In the genomic region with DNA sequence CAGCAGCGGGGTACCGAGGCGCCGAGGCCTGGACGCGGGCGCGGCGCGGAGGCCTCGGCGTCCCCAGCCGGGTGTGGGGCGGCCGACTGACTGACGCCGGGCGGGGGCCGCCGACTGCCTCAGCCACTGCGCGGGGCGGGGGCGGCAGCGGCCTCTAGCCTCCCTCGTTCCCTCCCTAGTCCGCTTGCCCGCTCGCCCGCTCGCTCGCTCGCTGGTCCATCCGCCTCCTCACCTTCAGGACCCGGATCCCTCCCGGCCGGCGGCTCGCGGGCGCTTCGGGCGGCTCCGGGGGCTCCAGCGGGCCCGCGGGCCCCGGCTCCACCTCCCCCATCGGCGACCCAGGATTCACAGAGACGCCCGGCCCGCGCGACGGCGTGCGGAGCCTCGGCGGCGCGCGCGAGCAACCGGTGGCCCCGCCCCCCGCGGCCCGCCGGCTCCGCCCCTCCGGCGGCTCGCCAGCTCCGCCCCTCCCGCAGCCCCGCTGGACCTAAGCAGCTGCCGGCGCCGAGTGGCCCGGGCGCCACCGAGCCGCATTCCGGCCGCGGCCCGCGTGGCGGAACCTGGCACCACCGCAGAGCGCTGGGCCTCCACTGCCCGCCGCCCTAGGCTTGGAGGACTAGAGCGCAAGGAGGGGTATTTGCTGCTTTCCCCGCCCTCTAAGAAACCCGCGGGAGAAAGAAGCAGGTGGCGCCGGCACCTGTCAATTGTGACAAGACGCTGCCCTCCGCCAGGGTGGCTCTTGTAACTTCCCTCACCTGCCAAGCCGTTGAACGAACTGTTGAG, we compare ENCODE assay signal across 1 cellular context.
A peak's percentile ranks its signal among the peaks of the same experiment; 100 is the strongest.
TF ChIP-seq lines count a peak whose summit lies in the region.

No MANE protein-coding gene starts in this region.

TF ChIP-seq in HEK293, 187 proteins besides CTCF, POLR2A, EP300 and RAD21 (continued from another document):
- TF ChIP-seq ZNF223 (tag by site-specific recombination; IDR thresholded peaks at IDR 0.05) = peak; percentile 42; the same call in 1 of the 2 replicates
- TF ChIP-seq ZEB2 (tag by site-specific recombination; IDR thresholded peaks at IDR 0.05) = 0 out of 2 replicates have a peak, but pooled peaks have one; percentile 47
- peak; percentile 40; the same call in 1 of the 2 replicates for TF ChIP-seq ZNF660 (tag by site-specific recombination; IDR thresholded peaks at IDR 0.05)
- no peak for TF ChIP-seq BCL11A (tag by site-specific recombination; IDR thresholded peaks at IDR 0.05; ENCODE audit: low read depth)
- 0 out of 2 replicates have a peak, but pooled peaks have one; percentile 4 for TF ChIP-seq ZSCAN30 (tag by site-specific recombination; IDR thresholded peaks at IDR 0.05)
- TF ChIP-seq TCF7L2 (IDR thresholded peaks at IDR 0.05; ENCODE audit: borderline replicate concordance, low read depth, low read length) = no peak
- peak; percentile 45; the same call in 1 of the 2 replicates for TF ChIP-seq ZFHX2 (tag by site-specific recombination; conservative IDR thresholded peaks at IDR 0.05)
- no peak for TF ChIP-seq ZBTB7A (tag by site-specific recombination; IDR thresholded peaks at IDR 0.05; ENCODE audit: low read depth)
- TF ChIP-seq, protein P1, sequence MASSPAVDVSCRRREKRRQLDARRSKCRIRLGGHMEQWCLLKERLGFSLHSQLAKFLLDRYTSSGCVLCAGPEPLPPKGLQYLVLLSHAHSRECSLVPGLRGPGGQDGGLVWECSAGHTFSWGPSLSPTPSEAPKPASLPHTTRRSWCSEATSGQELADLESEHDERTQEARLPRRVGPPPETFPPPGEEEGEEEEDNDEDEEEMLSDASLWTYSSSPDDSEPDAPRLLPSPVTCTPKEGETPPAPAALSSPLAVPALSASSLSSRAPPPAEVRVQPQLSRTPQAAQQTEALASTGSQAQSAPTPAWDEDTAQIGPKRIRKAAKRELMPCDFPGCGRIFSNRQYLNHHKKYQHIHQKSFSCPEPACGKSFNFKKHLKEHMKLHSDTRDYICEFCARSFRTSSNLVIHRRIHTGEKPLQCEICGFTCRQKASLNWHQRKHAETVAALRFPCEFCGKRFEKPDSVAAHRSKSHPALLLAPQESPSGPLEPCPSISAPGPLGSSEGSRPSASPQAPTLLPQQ (tag by site-specific recombination; IDR thresholded peaks at IDR 0.05) = peak; percentile 8; the same call in 1 of the 2 replicates
- TF ChIP-seq, protein P2, sequence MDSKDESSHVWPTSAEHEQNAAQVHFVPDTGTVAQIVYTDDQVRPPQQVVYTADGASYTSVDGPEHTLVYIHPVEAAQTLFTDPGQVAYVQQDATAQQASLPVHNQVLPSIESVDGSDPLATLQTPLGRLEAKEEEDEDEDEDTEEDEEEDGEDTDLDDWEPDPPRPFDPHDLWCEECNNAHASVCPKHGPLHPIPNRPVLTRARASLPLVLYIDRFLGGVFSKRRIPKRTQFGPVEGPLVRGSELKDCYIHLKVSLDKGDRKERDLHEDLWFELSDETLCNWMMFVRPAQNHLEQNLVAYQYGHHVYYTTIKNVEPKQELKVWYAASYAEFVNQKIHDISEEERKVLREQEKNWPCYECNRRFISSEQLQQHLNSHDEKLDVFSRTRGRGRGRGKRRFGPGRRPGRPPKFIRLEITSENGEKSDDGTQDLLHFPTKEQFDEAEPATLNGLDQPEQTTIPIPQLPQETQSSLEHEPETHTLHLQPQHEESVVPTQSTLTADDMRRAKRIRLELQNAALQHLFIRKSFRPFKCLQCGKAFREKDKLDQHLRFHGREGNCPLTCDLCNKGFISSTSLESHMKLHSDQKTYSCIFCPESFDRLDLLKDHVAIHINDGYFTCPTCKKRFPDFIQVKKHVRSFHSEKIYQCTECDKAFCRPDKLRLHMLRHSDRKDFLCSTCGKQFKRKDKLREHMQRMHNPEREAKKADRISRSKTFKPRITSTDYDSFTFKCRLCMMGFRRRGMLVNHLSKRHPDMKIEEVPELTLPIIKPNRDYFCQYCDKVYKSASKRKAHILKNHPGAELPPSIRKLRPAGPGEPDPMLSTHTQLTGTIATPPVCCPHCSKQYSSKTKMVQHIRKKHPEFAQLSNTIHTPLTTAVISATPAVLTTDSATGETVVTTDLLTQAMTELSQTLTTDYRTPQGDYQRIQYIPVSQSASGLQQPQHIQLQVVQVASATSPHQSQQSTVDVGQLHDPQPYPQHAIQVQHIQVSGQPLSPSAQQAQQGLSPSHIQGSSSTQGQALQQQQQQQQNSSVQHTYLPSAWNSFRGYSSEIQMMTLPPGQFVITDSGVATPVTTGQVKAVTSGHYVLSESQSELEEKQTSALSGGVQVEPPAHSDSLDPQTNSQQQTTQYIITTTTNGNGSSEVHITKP (tag by site-specific recombination; IDR thresholded peaks at IDR 0.05) = peak; percentile 89
- TF ChIP-seq ZNF768 (tag by site-specific recombination; IDR thresholded peaks at IDR 0.05) = no peak
- no peak for TF ChIP-seq ZNF112 (tag by site-specific recombination; IDR thresholded peaks at IDR 0.05)
- TF ChIP-seq BCL11B (tag by site-specific recombination; IDR thresholded peaks at IDR 0.05; ENCODE audit: low read depth) = no peak
- no peak for TF ChIP-seq GLI2 (tag by site-specific recombination; IDR thresholded peaks at IDR 0.05; ENCODE audit: borderline replicate concordance, low read depth)
- TF ChIP-seq ZNF10 (tag by site-specific recombination; IDR thresholded peaks at IDR 0.05) = peak; percentile 90
- TF ChIP-seq, protein P3, sequence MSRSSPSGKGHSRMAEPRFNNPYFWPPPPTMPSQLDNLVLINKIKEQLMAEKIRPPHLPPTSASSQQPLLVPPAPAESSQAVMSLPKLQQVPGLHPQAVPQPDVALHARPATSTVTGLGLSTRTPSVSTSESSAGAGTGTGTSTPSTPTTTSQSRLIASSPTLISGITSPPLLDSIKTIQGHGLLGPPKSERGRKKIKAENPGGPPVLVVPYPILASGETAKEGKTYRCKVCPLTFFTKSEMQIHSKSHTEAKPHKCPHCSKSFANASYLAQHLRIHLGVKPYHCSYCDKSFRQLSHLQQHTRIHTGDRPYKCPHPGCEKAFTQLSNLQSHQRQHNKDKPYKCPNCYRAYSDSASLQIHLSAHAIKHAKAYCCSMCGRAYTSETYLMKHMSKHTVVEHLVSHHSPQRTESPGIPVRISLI (tag by site-specific recombination; IDR thresholded peaks at IDR 0.05) = no peak
- no peak for TF ChIP-seq ZNF658 (tag by site-specific recombination; IDR thresholded peaks at IDR 0.05)
- no peak for TF ChIP-seq YY1 (tag by site-specific recombination; IDR thresholded peaks at IDR 0.05)
- no peak for TF ChIP-seq ZFP37 (tag by site-specific recombination; IDR thresholded peaks at IDR 0.05)
- no peak; the same call in 1 of the 2 replicates for TF ChIP-seq ZXDB (tag by site-specific recombination; IDR thresholded peaks at IDR 0.05)
- no peak for TF ChIP-seq KLF9 (tag by site-specific recombination; IDR thresholded peaks at IDR 0.05; ENCODE audit: low read depth)
- TF ChIP-seq ZNF335 (tag by site-specific recombination; conservative IDR thresholded peaks at IDR 0.05) = peak; percentile 72
- TF ChIP-seq ZNF843 (tag by site-specific recombination; IDR thresholded peaks at IDR 0.05) = no peak
- TF ChIP-seq ZNF561 (tag by site-specific recombination; IDR thresholded peaks at IDR 0.05; ENCODE audit: borderline replicate concordance) = 0 out of 2 replicates have a peak, but pooled peaks have one; percentile 15
